ENCODE assay signal across 20 cellular contexts in the genomic region with DNA sequence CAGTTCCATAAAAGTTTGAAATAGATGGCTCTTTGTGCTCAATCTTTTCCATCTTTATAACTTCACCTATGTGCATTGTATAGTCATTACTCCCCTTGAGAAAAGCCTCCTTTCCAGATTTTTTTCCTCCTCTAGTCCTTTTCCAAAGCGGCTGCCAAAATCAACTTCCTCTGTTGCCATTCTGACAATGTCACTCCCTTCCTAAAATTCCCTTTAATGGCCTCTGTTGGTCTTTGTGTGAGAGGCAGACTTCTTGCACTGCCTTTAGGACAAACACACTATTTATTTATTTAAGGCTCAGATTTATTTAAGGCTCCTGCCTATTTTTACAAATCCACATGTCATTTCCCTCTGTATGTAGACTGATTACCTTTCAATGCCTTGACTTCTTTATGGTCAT. TPM values are rescaled to one million over a fixed set of nuclear protein-coding genes. Genes with fewer than 3 reads are reported as not detected.
DNase-seq lines count a peak whose midpoint lies in the region; ATAC-seq, FAIRE-seq and TF ChIP-seq lines count a peak whose summit lies in the region.
"Had no signal": no experiment of that assay in that cellular context is flagged by ENCODE, and none has a peak within 500 bp of the region (broad histone marks: within the 10 kb centered on the region; RNA-seq: fewer than 3 reads in every experiment).

No MANE protein-coding gene starts in this region.

- no peaks in the 10 kb centered on the region for H3F3A ChIP-seq in neural progenitor cell (ENCODE audit: low read depth)

- H2AFZ ChIP-seq in neural progenitor cell (replicated peaks), result peak overlapping the region; percentile 59

- no peak for TF ChIP-seq CTCF in fibroblast of pulmonary artery (IDR thresholded peaks at IDR 0.05; ENCODE audit: low read length, missing control alignments)
- no peak for TF ChIP-seq CTCF in neural progenitor cell (IDR thresholded peaks at IDR 0.05)
- no peak for TF ChIP-seq CTCF in D721Med (IDR thresholded peaks at IDR 0.05; ENCODE audit: insufficient read depth, missing control alignments)
- TF ChIP-seq CTCF in GM10266 (IDR thresholded peaks at IDR 0.05; ENCODE audit: control insufficient read depth, insufficient read depth, low read depth, missing control alignments), result no peak

- H3K4me2 ChIP-seq in neural progenitor cell, result no peak overlapping the region
- H3K4me2 ChIP-seq: BLaER1 had no signal

- H3K9me3 Mint-ChIP-seq in neural progenitor cell, result no peaks in the 10 kb centered on the region
- H3K9me3 Mint-ChIP-seq: activated CD4-positive, alpha-beta memory T cell treated with anti-CD3 and anti-CD28 coated beads, Interleukin-2, amount 10 ng/mL, durations not matched to agents 7 days and 5 days; activated T-helper 1 cell treated with anti-CD3 and anti-CD28 coated beads, Interleukin-12 subunit alpha, Interleukin-12 subunit beta, Interleukin-2, Interleukin-4 antibody, amounts not matched to agents 30 ng/mL and 10 ng/mL and 1 ng/mL, durations not matched to agents 14 hours and 24 hours and 36 hours had no signal

- no peak for FAIRE-seq in D721Med (lab: Jason Lieb, UNC)
- FAIRE-seq: islet of Langerhans had no signal

- H3K27ac ChIP-seq in neural progenitor cell, result no peak overlapping the region
- H3K27ac ChIP-seq: BLaER1, ovary, Peyer's patch had no signal

- H3K9ac ChIP-seq in neural progenitor cell, result no peak overlapping the region
- H3K9ac ChIP-seq: BLaER1 had no signal

- H3K27me3 ChIP-seq in neural progenitor cell, result no peaks in the 10 kb centered on the region
- H3K27me3 ChIP-seq: adrenal gland, BLaER1, ovary, Peyer's patch had no signal

- no peak for ATAC-seq in HG02970 (IDR thresholded peaks at IDR 0.05; ENCODE audit: low FRiP score, unreplicated experiment)

- H3K36me3 ChIP-seq in neural progenitor cell, result no peaks in the 10 kb centered on the region
- H3K36me3 ChIP-seq: adrenal gland, BLaER1, ovary, Peyer's patch had no signal

- no peaks in the 10 kb centered on the region for H4K20me1 ChIP-seq in neural progenitor cell (ENCODE audit: low read depth)
- H4K20me1 ChIP-seq: BLaER1 had no signal

- no peaks in the 10 kb centered on the region for H3K27me3 Mint-ChIP-seq in neural progenitor cell (ENCODE audit: insufficient read depth, low read depth)

- H3K36me3 Mint-ChIP-seq in neural progenitor cell, result no peaks in the 10 kb centered on the region

- H3K4me1 ChIP-seq in neural progenitor cell, result no peaks in the 10 kb centered on the region
- H3K4me1 ChIP-seq: adrenal gland, BLaER1, Peyer's patch had no signal

- H3K79me2 ChIP-seq in neural progenitor cell (ENCODE audit: low read depth), result no peaks in the 10 kb centered on the region

- no peaks in the 10 kb centered on the region for H3K4me1 Mint-ChIP-seq in neural progenitor cell

- no peak overlapping the region for H3K4me3 Mint-ChIP-seq in neural progenitor cell
- H3K4me3 Mint-ChIP-seq: activated CD4-positive, alpha-beta memory T cell treated with anti-CD3 and anti-CD28 coated beads, Interleukin-2, amount 10 ng/mL, durations not matched to agents 7 days and 5 days; activated T-helper 1 cell treated with anti-CD3 and anti-CD28 coated beads, Interleukin-12 subunit alpha, Interleukin-12 subunit beta, Interleukin-2, Interleukin-4 antibody, amounts not matched to agents 30 ng/mL and 10 ng/mL and 1 ng/mL, durations not matched to agents 14 hours and 24 hours and 36 hours had no signal

- H3K4me3 ChIP-seq in fibroblast of pulmonary artery (replicated peaks; ENCODE audit: low read depth, low read length) (no peak overlapping the region), neural progenitor cell (no peak overlapping the region)
- H3K4me3 ChIP-seq: adrenal gland, BLaER1, ovary, Peyer's patch, skin epidermis had no signal

- DNase-seq in H4 (ENCODE audit: low spot score), result peak; percentile 35
- DNase-seq in RPMI7951 (ENCODE audit: low read depth), result peak; percentile 40
- peak; percentile 47 for DNase-seq in fibroblast of pulmonary artery (ENCODE audit: low read depth)
- DNase-seq in neural progenitor cell (ENCODE audit: low spot score), result no peak
- no peak for DNase-seq in D721Med (ENCODE audit: insufficient read length, low spot score)
- no peak for DNase-seq in NCI-H524 (lab: John Stamatoyannopoulos, UW)
- DNase-seq in GM10266 (ENCODE audit: extremely low spot score), result no peak
- DNase-seq: activated CD4-positive, alpha-beta memory T cell treated with anti-CD3 and anti-CD28 coated beads, Interleukin-2, amount 10 ng/mL, durations not matched to agents 7 days and 5 days; adrenal gland; head of caudate nucleus; MM.1S; NCI-H2029; ovary; Peyer's patch; stimulated activated CD4-positive, alpha-beta T cell treated with anti-CD3 and anti-CD28 coated beads, Interleukin-4, amount 100 ng/mL, for 4 hours had no signal

- H3K9me3 ChIP-seq in neural progenitor cell (ENCODE audit: low read depth), result no peaks in the 10 kb centered on the region
- H3K9me3 ChIP-seq: adrenal gland, BLaER1, ovary, Peyer's patch had no signal

- no peak overlapping the region for H3K27ac Mint-ChIP-seq in neural progenitor cell
- H3K27ac Mint-ChIP-seq: activated CD4-positive, alpha-beta memory T cell treated with anti-CD3 and anti-CD28 coated beads, Interleukin-2, amount 10 ng/mL, durations not matched to agents 7 days and 5 days; activated T-helper 1 cell treated with anti-CD3 and anti-CD28 coated beads, Interleukin-12 subunit alpha, Interleukin-12 subunit beta, Interleukin-2, Interleukin-4 antibody, amounts not matched to agents 30 ng/mL and 10 ng/mL and 1 ng/mL, durations not matched to agents 14 hours and 24 hours and 36 hours had no signal

RNA-seq across cellular contexts. Expression of gene FRYL, which starts 21.7 kb away (rescaled TPM):
- 32.7 and 36.2 TPM in 2 replicates for total RNA-seq in H4 (2014; rRNA removed; shearing (Covaris generic))
- 28.7 and 40.2 TPM in 2 replicates for total RNA-seq in RPMI7951 (2014; rRNA removed; shearing (Covaris generic))
- 62.8 and 70.5 TPM in 2 replicates for total RNA-seq in neural progenitor cell (ENCODE audit: low replicate concordance)

RNA-seq across cellular contexts. Expression of gene OCIAD1, which starts 29.1 kb away (rescaled TPM):
- 212 and 281 TPM in 2 replicates for total RNA-seq in H4 (2014; rRNA removed; shearing (Covaris generic))
- total RNA-seq in RPMI7951 (2014; rRNA removed; shearing (Covaris generic)), result 104 and 139 TPM in 2 replicates
- 162 and 260 TPM in 2 replicates for total RNA-seq in neural progenitor cell (ENCODE audit: low replicate concordance)

Comparison
In these comparisons a context has a peak if more than half of its experiments do, and no peak if none do; other contexts are left out.
1. DNase-seq: peak in H4 (single experiment), RPMI7951 (single experiment) and fibroblast of pulmonary artery (single experiment); none in neural progenitor cell (single experiment), D721Med (single experiment), NCI-H524 (0 of 2) and GM10266 (single experiment).